Comparison of ENCODE assay signal across 21 cellular contexts in the genomic region with DNA sequence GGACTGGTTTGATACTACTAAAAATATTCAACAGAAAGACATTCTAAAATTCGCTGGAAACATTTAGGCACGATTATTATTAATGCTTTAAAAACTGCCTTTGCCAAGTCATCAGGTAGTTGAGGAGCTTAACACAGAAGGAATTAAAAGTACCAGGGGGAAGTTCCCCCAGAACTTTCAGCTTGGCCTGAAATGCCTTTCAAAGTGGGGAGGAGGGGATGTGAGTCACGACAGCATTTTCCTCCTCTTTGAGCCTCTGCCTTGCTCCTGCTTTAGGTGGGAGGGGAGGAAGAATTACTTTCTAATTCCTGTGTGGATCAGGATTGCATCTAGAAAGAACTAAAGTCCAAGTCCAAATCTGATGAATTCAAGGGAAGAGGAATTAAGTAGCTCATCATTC.
DNase-seq lines count a peak whose midpoint lies in the region; ATAC-seq and TF ChIP-seq lines count a peak whose summit lies in the region.
"Had no signal": no experiment of that assay in that cellular context is flagged by ENCODE, and none has a peak within 500 bp of the region (broad histone marks: within the 10 kb centered on the region; RNA-seq: fewer than 3 reads in every experiment).

No MANE protein-coding gene starts in this region.

- H3K27ac ChIP-seq in psoas muscle = peak overlapping the region; percentile 41
- no peak overlapping the region for H3K27ac ChIP-seq in heart left ventricle
- H3K27ac ChIP-seq: dorsolateral prefrontal cortex, left ventricle myocardium inferior, SJCRH30, tibial artery had no signal

- WGBS in psoas muscle, 3 donors = 45 to 68% (median 46%) methylated on average over 3 of the region's 3 CpGs
- 76 to 81% (median 80%) methylated on average over 3 of the region's 3 CpGs for WGBS in heart left ventricle, 4 donors

- no peaks in the 10 kb centered on the region for H3K27me3 Mint-ChIP-seq in Caco-2 (ENCODE audit: insufficient read depth, unreplicated experiment)
- H3K27me3 Mint-ChIP-seq: stimulated activated memory B cell treated with anti-CD40 and anti-IgM and Interleukin-4, amounts not matched to agents 10 μg/mL and 1 μg/mL and 100 μg/mL, for 72 hours had no signal

- no TSS peak for BruUV-seq in Caco-2 (replicated peaks; lab: Mats Ljungman, UMichigan)

- H3K36me3 ChIP-seq in psoas muscle (ENCODE audit: insufficient read depth in 1 of 2, low read depth in 1 of 2) (peaks cover 4 to 83% of the 10 kb centered on the region in 2 donors), Caco-2 (ENCODE audit: control insufficient read depth, insufficient read depth, low read length) (no peaks in the 10 kb centered on the region), heart left ventricle (peaks cover 0 to 95% (median 15%) of the 10 kb centered on the region in 9 donors)
- H3K36me3 ChIP-seq: left ventricle myocardium inferior had no signal

- H3K9me3 ChIP-seq in psoas muscle (no peaks in the 10 kb centered on the region), Caco-2 (no peaks in the 10 kb centered on the region), heart left ventricle (no peaks in the 10 kb centered on the region)
- H3K9me3 ChIP-seq: left ventricle myocardium inferior, SJCRH30, tibial artery had no signal

- POLR2A ChIA-PET in Caco-2 (lab: Charles Lee) = interaction anchor here (0.5 kb wide), 1 partner anchor 33 kb away, joined by 3 read pairs; no protein-coding TSS in a partner anchor

- no peaks in the 10 kb centered on the region for H3K9me3 Mint-ChIP-seq in Caco-2 (ENCODE audit: unreplicated experiment)
- H3K9me3 Mint-ChIP-seq: stimulated activated memory B cell treated with anti-CD40 and anti-IgM and Interleukin-4, amounts not matched to agents 10 μg/mL and 1 μg/mL and 100 μg/mL, for 72 hours had no signal

- TF ChIP-seq CTCF in psoas muscle (IDR thresholded peaks at IDR 0.05) (no peak), Caco-2 (IDR thresholded peaks at IDR 0.05; ENCODE audit: insufficient read depth in 1 of 2, low read depth in 1 of 2, low read length in 1 of 2, severe bottlenecking in 1 of 2, unreplicated experiment in 1 of 2) (no peak), heart left ventricle (IDR thresholded peaks at IDR 0.05) (no peak)

- H3K4me1 ChIP-seq in psoas muscle (peaks cover 11% of the 10 kb centered on the region), Caco-2 (no peaks in the 10 kb centered on the region), heart left ventricle (peaks cover 0 to 8% (median 0%) of the 10 kb centered on the region in 12 donors)
- H3K4me1 ChIP-seq: left ventricle myocardium inferior, tibial artery had no signal

- H3K4me3 ChIP-seq in psoas muscle (no peak overlapping the region), Caco-2 (ENCODE audit: low read depth, low read length) (no peak overlapping the region), heart left ventricle (no peak overlapping the region)
- H3K4me3 ChIP-seq: dorsolateral prefrontal cortex, left ventricle myocardium inferior, SJCRH30, tibial artery had no signal

- intact Hi-C loops in psoas muscle (cut with DNase I) (no loop called here), Caco-2 (cut with micrococcal nuclease; ENCODE audit: unreplicated experiment) (no loop called here), heart left ventricle (cut with DNase I) (no loop called here)

- CTCF ChIA-PET in Caco-2 (lab: Charles Lee) = no interaction called here

- no peak for TF ChIP-seq POLR2A in heart left ventricle (IDR thresholded peaks at IDR 0.05)

- H3K4me1 Mint-ChIP-seq in Caco-2 (ENCODE audit: low read depth, unreplicated experiment) = no peaks in the 10 kb centered on the region

- H3K36me3 Mint-ChIP-seq in Caco-2 (ENCODE audit: insufficient read depth, unreplicated experiment) = no peaks in the 10 kb centered on the region

- ATAC-seq in psoas muscle (no peak), heart left ventricle (no peak)
- ATAC-seq: stimulated activated memory B cell treated with anti-CD40 and anti-IgM and Interleukin-4, amounts not matched to agents 10 μg/mL and 1 μg/mL and 100 μg/mL, for 72 hours had no signal

- peak; percentile 44 for DNase-seq in EH (ENCODE audit: low read depth)
- DNase-seq in HT1080 (ENCODE audit: low read depth) = peak; percentile 21
- peak; percentile 64 for DNase-seq in amniotic epithelial cell (ENCODE audit: low read depth)
- DNase-seq in psoas muscle = no peak
- DNase-seq in kidney glomerular epithelial cell (lab: John Stamatoyannopoulos, UW) = no peak
- no peak for DNase-seq in Caco-2
- no peak for DNase-seq in heart left ventricle
- DNase-seq: activated effector memory CD4-positive, alpha-beta T cell treated with Interleukin-2 at 50 U/mL for 16 hours; amniotic stem cell; dorsolateral prefrontal cortex; Kasumi-1; left ventricle myocardium inferior; NCI-H1092; NCI-H2081; NCI-H446 treated with DMSO at 0.1 percent for 48 hours; OCI-M1; SJCRH30; stimulated activated CD4-positive, alpha-beta T cell treated with anti-CD3 and anti-CD28 coated beads, Interleukin-1b, Interleukin-23, amount 100 ng/mL, for 48 hours; T-helper 1 cell; tibial artery had no signal

- H3K27me3 ChIP-seq in psoas muscle (ENCODE audit: insufficient read depth in 3 of 3, low read length in 2 of 3) = no peaks in the 10 kb centered on the region
- no peaks in the 10 kb centered on the region for H3K27me3 ChIP-seq in Caco-2 (replicated peaks; ENCODE audit: control insufficient read depth, insufficient read depth, low read length)
- peaks cover 0 to 8% (median 0%) of the 10 kb centered on the region in 9 donors for H3K27me3 ChIP-seq in heart left ventricle
- H3K27me3 ChIP-seq: SJCRH30, tibial artery had no signal

- H3K4me3 Mint-ChIP-seq in Caco-2 (ENCODE audit: unreplicated experiment) = no peak overlapping the region
- H3K4me3 Mint-ChIP-seq: stimulated activated memory B cell treated with anti-CD40 and anti-IgM and Interleukin-4, amounts not matched to agents 10 μg/mL and 1 μg/mL and 100 μg/mL, for 72 hours had no signal

- no peak overlapping the region for H3K27ac Mint-ChIP-seq in Caco-2 (ENCODE audit: unreplicated experiment)
- H3K27ac Mint-ChIP-seq: stimulated activated memory B cell treated with anti-CD40 and anti-IgM and Interleukin-4, amounts not matched to agents 10 μg/mL and 1 μg/mL and 100 μg/mL, for 72 hours had no signal

Comparison
In these comparisons a context has a peak if more than half of its experiments do, and no peak if none do; other contexts are left out.
1. DNase-seq: peak in EH (single experiment), HT1080 (single experiment) and amniotic epithelial cell (single experiment); none in psoas muscle (0 of 2), kidney glomerular epithelial cell (single experiment), Caco-2 (0 of 2) and heart left ventricle (0 of 5).